ENCODE assay signal across 19 cellular contexts in genomic region chr15:63197626-63198025, GRCh38. TPM values are rescaled to one million over a fixed set of nuclear protein-coding genes. Genes with fewer than 3 reads are reported as not detected.
DNase-seq lines count a peak whose midpoint lies in the region; ATAC-seq and TF ChIP-seq lines count a peak whose summit lies in the region.
"Had no signal": no experiment of that assay in that cellular context is flagged by ENCODE, and none has a peak within 500 bp of the region (broad histone marks: within the 10 kb centered on the region; RNA-seq: fewer than 3 reads in every experiment).

No MANE protein-coding gene starts in this region.

- peaks cover 92% of the 10 kb centered on the region for H3K4me1 Mint-ChIP-seq in CD4-positive, alpha-beta T cell (ENCODE audit: low read depth)
- H3K4me1 Mint-ChIP-seq in GM23338: peaks cover 63% of the 10 kb centered on the region
- H3K4me1 Mint-ChIP-seq in activated T-helper 17 cell treated with anti-CD3 and anti-CD28 coated beads, Interleukin-2, amount 50 U/mL, for 72 hours: peaks cover 68% of the 10 kb centered on the region
- peaks cover 51 to 81% (median 62%) of the 10 kb centered on the region in 3 donors for H3K4me1 Mint-ChIP-seq in naive B cell

- no peak overlapping the region for H2AFZ ChIP-seq in GM23338
- H2AFZ ChIP-seq in GM23248: no peak overlapping the region

- no peak overlapping the region for H3K27ac ChIP-seq in CD4-positive, alpha-beta T cell (ENCODE audit: low read depth, low read length)
- H3K27ac ChIP-seq in GM23338 (ENCODE audit: low read depth) (peak overlapping the region; percentile 42; the same call in 1 of the 2 replicates), GM23248 (no peak overlapping the region)
- H3K27ac ChIP-seq: breast epithelium, coronary artery, SJSA1, thoracic aorta had no signal

- intact Hi-C loops in CD4-positive, alpha-beta T cell (cut with DNase I, micrococcal nuclease): loop anchor here (10.0 kb wide), 2 partner anchors 307 to 407 kb away; partner anchors contain the start of gene USP3 (in 1 of the 2)

- no peak for ATAC-seq in CD4-positive, alpha-beta T cell (ENCODE audit: poor library complexity)
- peak; percentile 48; the same call in 2 of the 3 replicates for ATAC-seq in GM23338
- no peak for ATAC-seq in activated T-helper 17 cell treated with anti-CD3 and anti-CD28 coated beads, Interleukin-2, amount 50 U/mL, for 72 hours (replicated peaks)
- no peak for ATAC-seq in naive B cell (ENCODE audit: low read depth in 2 of 2)
- ATAC-seq: activated naive CD4-positive, alpha-beta T cell treated with anti-CD3 and anti-CD28 coated beads, Interleukin-2, amount 50 U/mL, for 72 hours; heart right ventricle; left ventricle myocardium superior; mucosa of descending colon had no signal

- H3K27me3 ChIP-seq in CD4-positive, alpha-beta T cell (ENCODE audit: control insufficient read depth, insufficient read depth, low read length): no peaks in the 10 kb centered on the region
- H3K27me3 ChIP-seq in GM23338 (ENCODE audit: insufficient read depth): no peaks in the 10 kb centered on the region
- H3K27me3 ChIP-seq in GM23248 (replicated peaks; ENCODE audit: insufficient read depth): no peaks in the 10 kb centered on the region
- H3K27me3 ChIP-seq: breast epithelium, heart right ventricle, SJSA1 had no signal

- H3K9me2 ChIP-seq in GM23338 (ENCODE audit: insufficient read depth) (no peaks in the 10 kb centered on the region), GM23248 (ENCODE audit: insufficient read depth) (no peaks in the 10 kb centered on the region)

- WGBS in GM23248 (ENCODE audit: low coverage in 1 of 2, low lambda C conversion rate in 2 of 2, missing lambda C conversion rate in 2 of 2), 2 experiments: 100% methylated on average over 1 of the region's 1 CpG

- H3K9me3 ChIP-seq in CD4-positive, alpha-beta T cell (ENCODE audit: control insufficient read depth, low read length): no peaks in the 10 kb centered on the region
- no peaks in the 10 kb centered on the region for H3K9me3 ChIP-seq in GM23248 (ENCODE audit: low read depth)
- H3K9me3 ChIP-seq: breast epithelium, heart right ventricle, mucosa of descending colon, SJSA1, thoracic aorta had no signal

- no peaks in the 10 kb centered on the region for H3F3A ChIP-seq in GM23338 (replicated peaks; ENCODE audit: low read depth)
- H3F3A ChIP-seq in GM23248 (ENCODE audit: insufficient read depth): no peaks in the 10 kb centered on the region

- peak overlapping the region; percentile 95 for H3K27ac Mint-ChIP-seq in CD4-positive, alpha-beta T cell
- H3K27ac Mint-ChIP-seq in GM23338: peak overlapping the region; percentile 61; the same call in 1 of the 2 replicates
- H3K27ac Mint-ChIP-seq in activated T-helper 17 cell treated with anti-CD3 and anti-CD28 coated beads, Interleukin-2, amount 50 U/mL, for 72 hours: peak overlapping the region; percentile 43
- H3K27ac Mint-ChIP-seq in naive B cell: peak overlapping the region in 5 of 6 donors; percentile 54 to 81 (median 59)

- H3K9me3 Mint-ChIP-seq in CD4-positive, alpha-beta T cell: no peaks in the 10 kb centered on the region
- no peaks in the 10 kb centered on the region for H3K9me3 Mint-ChIP-seq in GM23338
- H3K9me3 Mint-ChIP-seq in activated T-helper 17 cell treated with anti-CD3 and anti-CD28 coated beads, Interleukin-2, amount 50 U/mL, for 72 hours: no peaks in the 10 kb centered on the region
- H3K9me3 Mint-ChIP-seq in naive B cell: no peaks in the 10 kb centered on the region
- H3K9me3 Mint-ChIP-seq: activated naive CD4-positive, alpha-beta T cell treated with anti-CD3 and anti-CD28 coated beads, Interleukin-2, amount 50 U/mL, for 72 hours had no signal

- no peak for DNase-seq in CD4-positive, alpha-beta T cell
- DNase-seq in GM23338 (ENCODE audit: low spot score) (no peak), naive B cell (no peak), GM23248 (no peak), NCI-H1436 treated with DMSO at 0.1 percent for 48 hours (lab: John Stamatoyannopoulos, UW) (no peak)
- DNase-seq in stimulated activated CD4-positive, alpha-beta T cell treated with anti-CD3 and anti-CD28 coated beads, Interleukin-4, amount 100 ng/mL, for 1 hour: no peak
- DNase-seq: EL; heart right ventricle; left ventricle myocardium superior; mucosa of descending colon; retina; stimulated activated CD4-positive, alpha-beta T cell treated with anti-CD3 and anti-CD28 coated beads, Interleukin-12 subunit alpha, Interleukin-12 subunit beta, amount 100 ng/mL, for 4 hours; T-helper 9 cell had no signal

- H3K27me3 Mint-ChIP-seq in CD4-positive, alpha-beta T cell: no peaks in the 10 kb centered on the region
- H3K27me3 Mint-ChIP-seq in GM23338 (ENCODE audit: insufficient read depth, low read depth, poor library complexity) (peaks cover 3% of the 10 kb centered on the region), naive B cell (no peaks in the 10 kb centered on the region)
- no peaks in the 10 kb centered on the region for H3K27me3 Mint-ChIP-seq in activated T-helper 17 cell treated with anti-CD3 and anti-CD28 coated beads, Interleukin-2, amount 50 U/mL, for 72 hours

- CTCF ChIA-PET in CD4-positive, alpha-beta T cell (lab: Charles Lee): interaction anchor here (0.7 kb wide), 1 partner anchor 31 kb away, joined by 3 read pairs; no protein-coding TSS in a partner anchor

- no peak overlapping the region for H3K4me3 Mint-ChIP-seq in CD4-positive, alpha-beta T cell
- H3K4me3 Mint-ChIP-seq in GM23338: peak overlapping the region; percentile 34; the same call in 1 of the 3 replicates
- H3K4me3 Mint-ChIP-seq in activated T-helper 17 cell treated with anti-CD3 and anti-CD28 coated beads, Interleukin-2, amount 50 U/mL, for 72 hours: peak overlapping the region; percentile 92
- peak overlapping the region in 1 of 8 donors; percentile 5 for H3K4me3 Mint-ChIP-seq in naive B cell

- H3K4me2 ChIP-seq in GM23338 (0 out of 2 replicates have a peak overlapping the region, but pooled peaks have one; percentile 28), GM23248 (ENCODE audit: unreplicated experiment) (no peak overlapping the region)

- no peak for TF ChIP-seq CTCF in CD4-positive, alpha-beta T cell (IDR thresholded peaks at IDR 0.05)
- no peak for TF ChIP-seq CTCF in GM23338 (conservative IDR thresholded peaks at IDR 0.05; ENCODE audit: low read depth in 2 of 2)

- peaks cover 30% of the 10 kb centered on the region for H3K36me3 Mint-ChIP-seq in CD4-positive, alpha-beta T cell (ENCODE audit: low read depth)
- H3K36me3 Mint-ChIP-seq in GM23338 (ENCODE audit: low read depth) (no peaks in the 10 kb centered on the region), naive B cell (no peaks in the 10 kb centered on the region)
- H3K36me3 Mint-ChIP-seq in activated T-helper 17 cell treated with anti-CD3 and anti-CD28 coated beads, Interleukin-2, amount 50 U/mL, for 72 hours (ENCODE audit: low read depth): peaks cover 95% of the 10 kb centered on the region

- no peaks in the 10 kb centered on the region for H4K20me1 ChIP-seq in GM23338 (replicated peaks; ENCODE audit: insufficient read depth)
- H4K20me1 ChIP-seq in GM23248 (ENCODE audit: insufficient read depth): no peaks in the 10 kb centered on the region

- H3K9ac ChIP-seq in GM23248: no peak overlapping the region

- peaks cover 93% of the 10 kb centered on the region for H3K79me2 ChIP-seq in GM23338 (replicated peaks; ENCODE audit: insufficient read depth)
- peaks cover 98% of the 10 kb centered on the region for H3K79me2 ChIP-seq in GM23248 (ENCODE audit: insufficient read depth)

- in situ Hi-C loops in GM23248 (cut with MboI): no loop called here

- H3K36me3 ChIP-seq in GM23338 (ENCODE audit: insufficient read depth): no peaks in the 10 kb centered on the region
- 0 out of 2 replicates have a peak, but pooled peaks cover 3% of the 10 kb centered on the region for H3K36me3 ChIP-seq in GM23248 (ENCODE audit: low read depth)
- H3K36me3 ChIP-seq: breast epithelium, thoracic aorta had no signal

- H3K4me3 ChIP-seq in GM23338: no peak overlapping the region
- no peak overlapping the region for H3K4me3 ChIP-seq in GM23248
- H3K4me3 ChIP-seq: breast epithelium, coronary artery, heart right ventricle, mucosa of descending colon, SJSA1, thoracic aorta had no signal

- POLR2A ChIA-PET in CD4-positive, alpha-beta T cell (lab: Charles Lee): interaction anchor here (1.2 to 8.1 kb wide), 4 partner anchors 13 to 80 kb away, joined by 3 to 176 read pairs (median 16); partner anchors contain the start of gene APH1B

- H3K4me1 ChIP-seq in GM23338 (ENCODE audit: insufficient read depth) (peaks cover 59% of the 10 kb centered on the region), GM23248 (ENCODE audit: insufficient read depth) (peaks cover 33% of the 10 kb centered on the region)

RNA-seq across cellular contexts. Expression of gene RAB8B, which starts 8.2 kb away (rescaled TPM):
- 10 to 100 TPM; 74.5 to 75.2 TPM for total RNA-seq in CD4-positive, alpha-beta T cell
- total RNA-seq in GM23338 (2014; rRNA removed; shearing (Covaris generic)): 38.1 and 41.7 TPM in 2 replicates
- polyA plus RNA-seq in GM23338 (2016; fragmentation: Nextera tagmentation; extraction: Ambion mirVana) (23.2 and 23.5 TPM in 2 replicates), naive B cell (ENCODE audit: low read depth in 6 of 6) (10 to 100 TPM; 24.4 to 64.4 (median 58.6) TPM), GM23248 (2016; fragmentation: Nextera tagmentation; extraction: Ambion mirVana) (37.8 and 43.6 TPM in 2 replicates)
- 100 to 1,000 TPM in 1 of 2 donors, 10 to 100 TPM in 1; 68.1 to 185 TPM for total RNA-seq in activated T-helper 17 cell treated with anti-CD3 and anti-CD28 coated beads, Interleukin-2, amount 50 U/mL, for 72 hours
- 54.3 and 54.6 TPM in 2 replicates for total RNA-seq in GM23248 (2014; rRNA removed; shearing (Covaris generic))

RNA-seq across cellular contexts. Expression of gene RPS27L, which starts 40.3 kb away (rescaled TPM):
- total RNA-seq in CD4-positive, alpha-beta T cell: 10 to 100 TPM; 40.0 to 43.1 TPM
- total RNA-seq in GM23338 (2014; rRNA removed; shearing (Covaris generic)): 48.2 and 85.9 TPM in 2 replicates
- 1,011 and 1,086 TPM in 2 replicates for polyA plus RNA-seq in GM23338 (2016; fragmentation: Nextera tagmentation; extraction: Ambion mirVana)
- total RNA-seq in activated T-helper 17 cell treated with anti-CD3 and anti-CD28 coated beads, Interleukin-2, amount 50 U/mL, for 72 hours: 100 to 1,000 TPM; 187 to 240 TPM
- 100 to 1,000 TPM in 5 of 6 donors, 10 to 100 TPM in 1; 87.2 to 215 (median 166) TPM for polyA plus RNA-seq in naive B cell (ENCODE audit: low read depth in 6 of 6)
- total RNA-seq in GM23248 (2014; rRNA removed; shearing (Covaris generic)): 110 and 151 TPM in 2 replicates
- polyA plus RNA-seq in GM23248 (2016; fragmentation: Nextera tagmentation; extraction: Ambion mirVana): 1,175 and 1,181 TPM in 2 replicates

Comparison
In these comparisons a context has a peak if more than half of its experiments do, and no peak if none do; other contexts are left out.
1. H3K27ac Mint-ChIP-seq: peak in every context shown above with its lines; median percentile 95 in CD4-positive, alpha-beta T cell; 61 in GM23338; 59 in naive B cell; 43 in activated T-helper 17 cell treated with anti-CD3 and anti-CD28 coated beads, Interleukin-2, amount 50 U/mL, for 72 hours.